Comparison of ENCODE assay signal across 27 cellular contexts in the genomic region with DNA sequence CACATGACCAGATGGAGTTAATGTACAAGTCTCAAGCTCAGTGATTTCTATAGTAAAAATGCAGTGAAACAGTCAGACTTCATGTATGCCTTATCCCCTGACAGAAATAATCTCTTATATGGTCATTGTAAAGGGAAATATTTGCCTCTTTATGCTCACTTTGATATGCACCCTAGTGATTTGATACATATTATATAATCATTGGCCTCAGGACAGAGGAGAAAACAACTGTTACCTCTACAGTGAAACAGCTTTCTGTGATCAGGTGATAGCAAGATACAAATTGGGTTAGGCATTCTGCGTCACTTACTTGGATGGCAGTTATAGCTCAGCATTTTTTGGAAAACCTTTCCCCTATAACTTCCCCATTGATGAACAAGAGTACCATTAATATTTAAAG.
"Had no signal": no experiment of that assay in that cellular context is flagged by ENCODE, and none has a peak within 500 bp of the region (broad histone marks: within the 10 kb centered on the region; RNA-seq: fewer than 3 reads in every experiment).

No MANE protein-coding gene starts in this region.

- H3K4me1 Mint-ChIP-seq: stimulated activated effector memory CD8-positive, alpha-beta T cell treated with anti-CD3 and anti-CD28 coated beads, Interleukin-12 subunit alpha, Interleukin-12 subunit beta, amount 100 ng/mL, for 72 hours had no signal

- H3K4me3 ChIP-seq: neural progenitor cell, ovary, psoas muscle, right lobe of liver, sigmoid colon, stomach, thoracic aorta, thyroid gland, tibial nerve, upper lobe of left lung, vagina had no signal

- H3K27ac ChIP-seq: neural progenitor cell, ovary, parathyroid adenoma, psoas muscle, right lobe of liver, sigmoid colon, stomach, thoracic aorta, thyroid gland, tibial nerve, vagina had no signal

- ATAC-seq: psoas muscle; right cardiac atrium; right lobe of liver; stimulated activated effector memory CD8-positive, alpha-beta T cell treated with anti-CD3 and anti-CD28 coated beads, Interleukin-12 subunit alpha, Interleukin-12 subunit beta, amount 100 ng/mL, for 72 hours; stimulated activated naive B cell treated with anti-CD40 and anti-IgM and Interleukin-4, amounts not matched to agents 10 μg/mL and 1 μg/mL and 100 μg/mL, for 72 hours had no signal

- H3K27ac Mint-ChIP-seq: nephron; neural progenitor cell; progenitor cell of endocrine pancreas; stimulated activated effector memory CD8-positive, alpha-beta T cell treated with anti-CD3 and anti-CD28 coated beads, Interleukin-12 subunit alpha, Interleukin-12 subunit beta, amount 100 ng/mL, for 72 hours; stimulated activated naive B cell treated with anti-CD40 and anti-IgM and Interleukin-4, amounts not matched to agents 10 μg/mL and 1 μg/mL and 100 μg/mL, for 72 hours; stimulated activated naive CD8-positive, alpha-beta T cell treated with anti-CD3 and anti-CD28 coated beads, Interleukin-15, Interleukin-2, amounts not matched to agents 100 ng/mL and 50 ng/mL, for 24 hours had no signal

- H3K4me2 ChIP-seq: neural progenitor cell had no signal

- DNase-seq: occipital lobe; ovary; posterior cingulate gyrus; psoas muscle; right cardiac atrium; right lobe of liver; sigmoid colon; small intestine; stimulated activated CD4-positive, alpha-beta T cell treated with anti-CD3 and anti-CD28 coated beads, Interleukin-15, amount 100 ng/mL, for 24 hours; stimulated activated CD4-positive, alpha-beta T cell treated with anti-CD3 and anti-CD28 coated beads, Interleukin-2, amount 100 ng/mL, for 24 hours; stimulated activated CD4-positive, alpha-beta T cell treated with anti-CD3 and anti-CD28 coated beads, Interleukin-2, amount 100 ng/mL, for 48 hours; stimulated activated CD4-positive, alpha-beta T cell treated with anti-CD3 and anti-CD28 coated beads, Interleukin-4, amount 100 ng/mL, for 24 hours; stimulated activated naive B cell treated with anti-CD40 and anti-IgM and Interleukin-4, amounts not matched to agents 10 μg/mL and 1 μg/mL and 100 μg/mL, for 72 hours; stimulated activated naive CD4-positive, alpha-beta T cell treated with Interleukin-2 at 50 U/mL for 16 hours; stomach; thyroid gland; trophoblast cell; upper lobe of left lung had no signal

- H3K27me3 Mint-ChIP-seq: progenitor cell of endocrine pancreas; stimulated activated naive B cell treated with anti-CD40 and anti-IgM and Interleukin-4, amounts not matched to agents 10 μg/mL and 1 μg/mL and 100 μg/mL, for 72 hours had no signal

- H3K27me3 ChIP-seq: neural progenitor cell, ovary, right lobe of liver, sigmoid colon, stomach, thyroid gland, tibial nerve, upper lobe of left lung, vagina had no signal

- H3K36me3 ChIP-seq: neural progenitor cell, ovary, right lobe of liver, sigmoid colon, stomach, thoracic aorta, thyroid gland, tibial nerve, upper lobe of left lung, vagina had no signal

- H3K9me3 ChIP-seq: ovary, psoas muscle, right lobe of liver, sigmoid colon, stomach, thoracic aorta, thyroid gland, tibial nerve, upper lobe of left lung, vagina had no signal

- H3K4me3 Mint-ChIP-seq: nephron; neural progenitor cell; stimulated activated effector memory CD8-positive, alpha-beta T cell treated with anti-CD3 and anti-CD28 coated beads, Interleukin-12 subunit alpha, Interleukin-12 subunit beta, amount 100 ng/mL, for 72 hours; stimulated activated naive B cell treated with anti-CD40 and anti-IgM and Interleukin-4, amounts not matched to agents 10 μg/mL and 1 μg/mL and 100 μg/mL, for 72 hours; stimulated activated naive CD8-positive, alpha-beta T cell treated with anti-CD3 and anti-CD28 coated beads, Interleukin-15, Interleukin-2, amounts not matched to agents 100 ng/mL and 50 ng/mL, for 24 hours had no signal

- H3K9ac ChIP-seq: neural progenitor cell, parathyroid adenoma had no signal

- H3K79me2 ChIP-seq: parathyroid adenoma had no signal

- H3K4me1 ChIP-seq: parathyroid adenoma, right lobe of liver had no signal

- H2AFZ ChIP-seq: neural progenitor cell, parathyroid adenoma had no signal

- H3K36me3 Mint-ChIP-seq: stimulated activated effector memory CD8-positive, alpha-beta T cell treated with anti-CD3 and anti-CD28 coated beads, Interleukin-12 subunit alpha, Interleukin-12 subunit beta, amount 100 ng/mL, for 72 hours had no signal

- H3K9me3 Mint-ChIP-seq: nephron; stimulated activated effector memory CD8-positive, alpha-beta T cell treated with anti-CD3 and anti-CD28 coated beads, Interleukin-12 subunit alpha, Interleukin-12 subunit beta, amount 100 ng/mL, for 72 hours; stimulated activated naive CD8-positive, alpha-beta T cell treated with anti-CD3 and anti-CD28 coated beads, Interleukin-15, Interleukin-2, amounts not matched to agents 100 ng/mL and 50 ng/mL, for 24 hours had no signal
